ENCODE assay signal across 29 cellular contexts in the genomic region with DNA sequence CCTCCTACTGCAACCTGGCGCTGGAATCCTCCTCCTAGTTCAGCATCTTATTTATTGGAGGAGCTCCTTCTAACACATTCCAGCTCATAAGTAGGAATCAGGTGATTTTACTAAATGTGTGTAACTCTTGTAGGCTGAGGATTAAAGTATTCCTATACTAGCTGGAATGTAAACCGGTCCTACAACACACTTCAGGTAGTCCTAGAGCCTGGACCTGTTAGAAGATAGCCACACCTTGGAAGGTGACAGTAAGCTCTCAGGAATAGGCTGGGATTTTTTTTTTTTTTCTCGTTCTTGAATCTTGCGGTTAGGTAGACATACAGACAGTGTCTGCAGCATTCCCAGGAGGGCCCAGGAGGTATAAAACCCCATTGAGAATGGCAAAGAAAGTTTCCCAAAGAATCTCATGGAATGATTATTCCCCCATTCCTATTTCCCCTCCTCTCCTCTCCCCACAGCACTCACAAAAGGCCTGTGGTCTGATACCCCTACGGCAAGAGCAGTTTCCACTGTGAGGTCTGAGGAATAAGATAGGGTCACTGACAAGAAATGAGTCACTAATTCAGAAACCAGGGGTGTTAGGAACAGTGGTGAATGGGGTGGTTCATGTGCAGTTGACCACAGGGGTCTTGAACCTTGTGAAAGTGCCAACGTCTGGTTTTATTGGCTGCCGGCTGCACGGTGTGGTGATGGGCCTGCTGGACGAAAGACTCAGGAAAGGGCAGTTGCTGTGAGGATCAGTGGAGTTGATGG.
"Had no signal": no experiment of that assay in that cellular context is flagged by ENCODE, and none has a peak within 500 bp of the region (broad histone marks: within the 10 kb centered on the region; RNA-seq: fewer than 3 reads in every experiment).

No MANE protein-coding gene starts in this region.

- H3K27me3 ChIP-seq: adrenal gland, Peyer's patch, SJCRH30 had no signal

- H3K4me2 ChIP-seq: SK-N-SH had no signal

- H3K36me3 ChIP-seq: adrenal gland, Peyer's patch, SJCRH30 had no signal

- H3K9ac ChIP-seq: SK-N-SH had no signal

- H3K4me1 ChIP-seq: adrenal gland, Peyer's patch, SJCRH30 had no signal

- H3K9me3 ChIP-seq: adrenal gland, Peyer's patch, SJCRH30 had no signal

- H3K4me3 ChIP-seq: adrenal gland, Peyer's patch, SJCRH30 had no signal

- H3K27ac ChIP-seq: adrenal gland, Peyer's patch, RWPE1, SJCRH30 had no signal

- DNase-seq: activated CD4-positive, alpha-beta T cell treated with anti-CD3 and anti-CD28 coated beads for 36 hours; activated CD4-positive, alpha-beta T cell treated with anti-CD3 and anti-CD28 coated beads, Interleukin-2, amount 10 ng/mL, durations not matched to agents 7 days and 5 days; activated CD4-positive, alpha-beta T cell treated with anti-CD3 and anti-CD28 coated beads, Interleukin-2, amount 50 U/mL, for 48 hours; activated CD8-positive, alpha-beta T cell treated with anti-CD3 and anti-CD28 coated beads, Interleukin-2, amount 10 ng/mL, durations not matched to agents 7 days and 5 days; activated gamma-delta T cell treated with Interleukin-2 at 50 U/mL for 16 hours; activated naive CD4-positive, alpha-beta T cell treated with anti-CD3 and anti-CD28 coated beads for 36 hours; activated T-cell treated with anti-CD3 and anti-CD28 coated beads, Interleukin-2, amount 50 U/mL, for 24 hours; adrenal gland; Karpas-422; NCI-H1105 treated with DMSO at 0.1 percent for 48 hours; NCI-H1436; NCI-H1694; NCI-H1930; NCI-H2081 treated with DMSO at 0.1 percent for 48 hours; NCI-H226; NCI-H446 treated with DMSO at 0.1 percent for 48 hours; NCI-H524; NCI-H69; NCI-H82; NK-92 treated with Interleukin-12 subunit alpha and Interleukin-12 subunit beta, amount 100 ng/mL, for 24 hours; PC-3; Peyer's patch; SK-N-SH had no signal

- ATAC-seq: activated CD4-positive, alpha-beta T cell treated with anti-CD3 and anti-CD28 coated beads for 36 hours; activated CD4-positive, CD25-positive, alpha-beta regulatory T cell treated with anti-CD3 and anti-CD28 coated beads, Interleukin-2, amount 50 U/mL, for 24 hours; activated CD8-positive, alpha-beta T cell treated with anti-CD3 and anti-CD28 coated beads, Interleukin-2, amount 10 ng/mL, durations not matched to agents 7 days and 5 days; activated naive CD4-positive, alpha-beta T cell treated with anti-CD3 and anti-CD28 coated beads, Interleukin-2, amount 50 U/mL, for 72 hours; PC-3; Right ventricle myocardium inferior; WTC11 had no signal
